8 cellular contexts compared by ENCODE assay signal in genomic region chr6:52537001-52537753, GRCh38. TPM values are rescaled to one million over a fixed set of nuclear protein-coding genes. Genes with fewer than 3 reads are reported as not detected.
DNase-seq lines count a peak whose midpoint lies in the region; ATAC-seq, FAIRE-seq and TF ChIP-seq lines count a peak whose summit lies in the region.

No MANE protein-coding gene starts in this region.

- ATAC-seq in GM18499 (IDR thresholded peaks at IDR 0.05; ENCODE audit: insufficient read depth, unreplicated experiment) (peak; percentile 36), GM21576 (IDR thresholded peaks at IDR 0.05; ENCODE audit: unreplicated experiment) (peak; percentile 61), left cardiac atrium (no peak)

- no peak overlapping the region for H3K9ac ChIP-seq in keratinocyte (ENCODE audit: control insufficient read depth, extremely low read depth, insufficient read depth, low read length)

- H3K4me1 ChIP-seq in keratinocyte (ENCODE audit: control insufficient read depth, extremely low read depth, insufficient read depth, low read length) = peaks cover 40% of the 10 kb centered on the region

- H4K20me1 ChIP-seq in keratinocyte (ENCODE audit: control insufficient read depth, extremely low read depth, insufficient read depth, low read length) = no peaks in the 10 kb centered on the region

- no peaks in the 10 kb centered on the region for H3K9me1 ChIP-seq in keratinocyte (ENCODE audit: control insufficient read depth, extremely low read depth, insufficient read depth, low read length)

- dilution Hi-C loops in keratinocyte (cut with MboI; ENCODE audit: extremely low pct_ligation_motif_present, low sequenced_read_pairs) = no loop called here

- peak overlapping the region; percentile 11 for H3K27ac ChIP-seq in keratinocyte (ENCODE audit: control insufficient read depth, insufficient read depth, low read length)

- intact Hi-C loops in left cardiac atrium (cut with DNase I) = no loop called here

- no peak for TF ChIP-seq CTCF in keratinocyte (optimal IDR thresholded peaks at IDR 0.05 in 1 of 3, IDR thresholded peaks at IDR 0.05 in 1 of 3, conservative IDR thresholded peaks at IDR 0.05 in 1 of 3; ENCODE audit: extremely low read depth in 1 of 3, insufficient read depth in 2 of 3, low read length in 3 of 3)

- H3K79me2 ChIP-seq in keratinocyte (ENCODE audit: control insufficient read depth, insufficient read depth, low read length) = peaks cover 7% of the 10 kb centered on the region

- H2AFZ ChIP-seq in keratinocyte (ENCODE audit: control insufficient read depth, low read length) = no peak overlapping the region

- H3K27me3 ChIP-seq in keratinocyte (ENCODE audit: control insufficient read depth, extremely low read depth, insufficient read depth, low read length) = no peaks in the 10 kb centered on the region

- DNase-seq in KBM-7 = peak; percentile 62
- DNase-seq in keratinocyte (ENCODE audit: low read depth, low spot score) = no peak
- DNase-seq in islet precursor cell = no peak
- DNase-seq in GDM1 (lab: John Stamatoyannopoulos, UW) = no peak
- DNase-seq in left cardiac atrium = no peak
- DNase-seq in foreskin melanocyte = no peak

- peak overlapping the region; percentile 61 for H3K4me2 ChIP-seq in keratinocyte (ENCODE audit: control insufficient read depth, extremely low read depth, insufficient read depth, low read depth, low read length)

- FAIRE-seq in keratinocyte (lab: Jason Lieb, UNC) = peak; percentile 32

- in situ Hi-C loops in KBM-7 (cut with MboI; ENCODE audit: low pct_unique_long_range_greater_than_20kb, low sequenced_read_pairs) = no loop called here

- no peaks in the 10 kb centered on the region for H3K36me3 ChIP-seq in keratinocyte (ENCODE audit: control insufficient read depth in 2 of 2, extremely low read depth in 1 of 2, insufficient read depth in 2 of 2, low read length in 2 of 2)

- no peaks in the 10 kb centered on the region for H3K9me3 ChIP-seq in keratinocyte (ENCODE audit: control insufficient read depth, low read depth, low read length)

- no peak overlapping the region for H3K4me3 ChIP-seq in keratinocyte (ENCODE audit: control insufficient read depth in 2 of 3, extremely low read depth in 1 of 3, insufficient read depth in 2 of 3, low read depth in 1 of 3, low read length in 3 of 3)

RNA-seq across cellular contexts. Expression of gene TRAM2, which starts 39.7 kb away (rescaled TPM):
- polyA plus RNA-seq in keratinocyte = 6.1 to 18.3 TPM (median 9.2 TPM) in 3 replicates
- polyA plus RNA-seq in keratinocyte (2011; ENCODE audit: low read depth) = 0.40 TPM
- polyA plus RNA-seq in keratinocyte (2011; cell fraction: cytosol; rRNA removed) = 6.1 and 8.1 TPM in 2 replicates
- polyA plus RNA-seq in keratinocyte (2011; cell fraction: nucleus; rRNA removed) = 17.6 and 18.8 TPM in 2 replicates
- 1.2 and 14.8 TPM in 2 replicates for polyA plus RNA-seq in keratinocyte (2012; ENCODE audit: low replicate concordance)
- 10.9 to 28.9 TPM (median 14.5 TPM) in 3 replicates for polyA minus RNA-seq in keratinocyte
- polyA minus RNA-seq in keratinocyte (2011; cell fraction: cytosol; rRNA and poly(A)+ RNA removed) = 6.7 TPM
- 10.8 and 16.9 TPM in 2 replicates for polyA minus RNA-seq in keratinocyte (2011; cell fraction: nucleus; rRNA and poly(A)+ RNA removed)
- 10 to 100 TPM; 14.1 to 19.2 TPM for total RNA-seq in left cardiac atrium

Comparison
In these comparisons a context has a peak if more than half of its experiments do, and no peak if none do; other contexts are left out.
1. ATAC-seq: peak in GM18499 (single experiment) and GM21576 (single experiment); none in left cardiac atrium (0 of 2).